ENCODE assay signal across 23 cellular contexts in genomic region chr9:125166762-125167161, GRCh38. TPM values are rescaled to one million over a fixed set of nuclear protein-coding genes. Genes with fewer than 3 reads are reported as not detected.
DNase-seq lines count a peak whose midpoint lies in the region; ATAC-seq, FAIRE-seq and TF ChIP-seq lines count a peak whose summit lies in the region.
"Had no signal": no experiment of that assay in that cellular context is flagged by ENCODE, and none has a peak within 500 bp of the region (broad histone marks: within the 10 kb centered on the region; RNA-seq: fewer than 3 reads in every experiment).

No MANE protein-coding gene starts in this region.

- H2AK5ac ChIP-seq in H9 (ENCODE audit: insufficient read length, low read length): no peak overlapping the region

- H4K20me1 ChIP-seq in H9 (ENCODE audit: control insufficient read depth, insufficient read depth, insufficient read length) (no peaks in the 10 kb centered on the region), K562 (replicated peaks; ENCODE audit: control insufficient read depth, insufficient read depth, low read length) (no peaks in the 10 kb centered on the region)

- H2BK120ac ChIP-seq in H9 (ENCODE audit: low read depth, low read length, poor library complexity, severe bottlenecking): no peak overlapping the region

- H3K4me3 Mint-ChIP-seq in H9 (no peak overlapping the region), HFFc6 (no peak overlapping the region), osteocyte (ENCODE audit: unreplicated experiment) (no peak overlapping the region)
- H3K4me3 Mint-ChIP-seq: CD4-positive, alpha-beta memory T cell had no signal

- WGBS in H9 (ENCODE audit: extremely low coverage, insufficient read length, low lambda C conversion rate): no CpG with 5 or more reads among the region's 2 CpGs
- 89% methylated on average over 2 of the region's 2 CpGs for WGBS in K562 (ENCODE audit: insufficient coverage, low coverage, missing lambda C conversion rate)
- WGBS in heart left ventricle, 4 donors: 48 to 100% (median 84%) methylated on average over 2 of the region's 2 CpGs
- 67 to 91% methylated on average over 2 of the region's 2 CpGs for WGBS in sigmoid colon, 2 donors

- no peaks in the 10 kb centered on the region for H3K79me2 ChIP-seq in H9 (ENCODE audit: insufficient read depth, low read length)
- H3K79me2 ChIP-seq in K562 (ENCODE audit: control insufficient read depth, insufficient read depth, low read length): peaks cover 22% of the 10 kb centered on the region

- TF ChIP-seq EP300 in K562 (IDR thresholded peaks at IDR 0.05; ENCODE audit: low read length) (no peak), sigmoid colon (IDR thresholded peaks at IDR 0.05) (no peak)

- POLR2A ChIA-PET in K562 (lab: Yijun Ruan, JAX): no interaction called here

- TF ChIP-seq CTCF in H9 (conservative IDR thresholded peaks at IDR 0.05): no peak
- no peak for TF ChIP-seq CTCF in HFFc6 (IDR thresholded peaks at IDR 0.05)
- TF ChIP-seq CTCF in K562 (IDR thresholded peaks at IDR 0.05 in 2 of 3, conservative IDR thresholded peaks at IDR 0.05 in 1 of 3; ENCODE audit: insufficient read depth in 2 of 3, low read depth in 1 of 3, low read length in 3 of 3): no peak
- TF ChIP-seq CTCF in osteocyte (IDR thresholded peaks at IDR 0.05): no peak
- TF ChIP-seq CTCF in heart left ventricle (IDR thresholded peaks at IDR 0.05): no peak
- no peak for TF ChIP-seq CTCF in sigmoid colon (IDR thresholded peaks at IDR 0.05)

- H2BK12ac ChIP-seq in H9 (ENCODE audit: insufficient read length, low read depth, low read length): no peak overlapping the region

- H3K36me3 Mint-ChIP-seq in H9 (ENCODE audit: insufficient read depth in 1 of 3, low read depth in 3 of 3) (peaks cover 10 to 22% (median 20%) of the 10 kb centered on the region in 3 experiments; a peak in 6 of 7 replicates), HFFc6 (ENCODE audit: low read depth) (peaks cover 16% of the 10 kb centered on the region), osteocyte (ENCODE audit: unreplicated experiment) (peaks cover 19% of the 10 kb centered on the region)

- H3K27me3 Mint-ChIP-seq in H9 (ENCODE audit: low read depth): no peaks in the 10 kb centered on the region
- peaks cover 2% of the 10 kb centered on the region; the same call in 1 of the 2 replicates for H3K27me3 Mint-ChIP-seq in HFFc6 (ENCODE audit: insufficient read depth)
- H3K27me3 Mint-ChIP-seq in osteocyte (ENCODE audit: unreplicated experiment): no peaks in the 10 kb centered on the region
- H3K27me3 Mint-ChIP-seq: CD4-positive, alpha-beta memory T cell had no signal

- H4K8ac ChIP-seq in H9 (replicated peaks; ENCODE audit: insufficient read length, low read depth, low read length): no peak overlapping the region

- no peak overlapping the region for H3K18ac ChIP-seq in H9 (ENCODE audit: insufficient read length, low read depth, low read length)

- TF ChIP-seq RAD21 in K562 (CRISPR knock-in tag; conservative IDR thresholded peaks at IDR 0.05 in 1 of 2, IDR thresholded peaks at IDR 0.05 in 1 of 2): no peak

- no peaks in the 10 kb centered on the region for H3K9me1 ChIP-seq in K562 (ENCODE audit: control insufficient read depth, insufficient read depth, low read length)

- no peaks in the 10 kb centered on the region for H3K4me1 ChIP-seq in H9 (ENCODE audit: insufficient read depth, low read length)
- no peaks in the 10 kb centered on the region; a peak in 1 of 5 replicates for H3K4me1 ChIP-seq in K562 (replicated peaks in 1 of 2; ENCODE audit: control insufficient read depth in 2 of 2, insufficient read depth in 2 of 2, low read length in 2 of 2)
- H3K4me1 ChIP-seq in heart left ventricle: peaks cover 0 to 5% (median under 1%) of the 10 kb centered on the region in 12 donors
- peaks cover 0 to 5% (median 2%) of the 10 kb centered on the region in 4 donors for H3K4me1 ChIP-seq in sigmoid colon

- H3K4me1 Mint-ChIP-seq in H9: no peaks in the 10 kb centered on the region
- H3K4me1 Mint-ChIP-seq in HFFc6 (ENCODE audit: low read depth): peaks cover 34% of the 10 kb centered on the region
- peaks cover 14% of the 10 kb centered on the region for H3K4me1 Mint-ChIP-seq in osteocyte (ENCODE audit: unreplicated experiment)

- no peak overlapping the region for H3K14ac ChIP-seq in H9 (ENCODE audit: insufficient read depth, low read length)

- H3K9me3 ChIP-seq in H9 (ENCODE audit: control insufficient read depth, low read depth, low read length) (no peaks in the 10 kb centered on the region), K562 (replicated peaks; ENCODE audit: control insufficient read depth, insufficient read depth, low read depth, low read length) (no peaks in the 10 kb centered on the region), heart left ventricle (no peaks in the 10 kb centered on the region), sigmoid colon (no peaks in the 10 kb centered on the region)

- intact Hi-C loops in K562 (cut with micrococcal nuclease) (no loop called here), heart left ventricle (cut with DNase I) (no loop called here), sigmoid colon (cut with DNase I) (no loop called here)

- H3K4me3 ChIP-seq in K562 (no peak overlapping the region), heart left ventricle (no peak overlapping the region), sigmoid colon (no peak overlapping the region)

- TF ChIP-seq POLR2A in K562 (conservative IDR thresholded peaks at IDR 0.05): no peak
- no peak for TF ChIP-seq POLR2A in heart left ventricle (IDR thresholded peaks at IDR 0.05)
- no peak for TF ChIP-seq POLR2A in sigmoid colon (IDR thresholded peaks at IDR 0.05)

- no peak overlapping the region for H2BK5ac ChIP-seq in H9 (ENCODE audit: insufficient read length, low read length)

- FAIRE-seq in K562 (lab: Jason Lieb, UNC): no peak
- FAIRE-seq: G401.6 had no signal

- no peaks in the 10 kb centered on the region for H3K27me3 ChIP-seq in H9 (ENCODE audit: insufficient read depth, low read length)
- no peaks in the 10 kb centered on the region for H3K27me3 ChIP-seq in K562 (ENCODE audit: control insufficient read depth in 2 of 2, insufficient read depth in 2 of 2, low read length in 2 of 2)
- no peaks in the 10 kb centered on the region for H3K27me3 ChIP-seq in heart left ventricle
- no peaks in the 10 kb centered on the region for H3K27me3 ChIP-seq in sigmoid colon

- in situ Hi-C loops in K562 (cut with MboI): no loop called here

- H3K27ac ChIP-seq in H9 (ENCODE audit: insufficient read length, low read depth, low read length) (no peak overlapping the region), K562 (ENCODE audit: extremely low read depth, low read depth, low read length) (no peak overlapping the region), heart left ventricle (no peak overlapping the region), sigmoid colon (peak overlapping the region in 1 of 4 donors; percentile 30)
- H3K27ac ChIP-seq: KMS-11 had no signal

- H3K27ac Mint-ChIP-seq in H9 (peak overlapping the region in 2 of 3 experiments; percentile 16 to 52; a peak in 1 of 7 replicates), HFFc6 (peak overlapping the region; percentile 33; the same call in 1 of the 2 replicates), osteocyte (ENCODE audit: unreplicated experiment) (peak overlapping the region; percentile 27)

- H3K23ac ChIP-seq in H9 (ENCODE audit: insufficient read length, low read depth, low read length): no peak overlapping the region

- no peak overlapping the region for H4K5ac ChIP-seq in H9 (ENCODE audit: insufficient read length, low read depth, low read length)

- CTCF ChIA-PET in K562 (lab: Yijun Ruan, JAX; ENCODE audit: low intra/inter-chr PET ratio): no interaction called here

- H3K36me3 ChIP-seq in K562 (ENCODE audit: control insufficient read depth, insufficient read depth, low read length) (peaks cover 33% of the 10 kb centered on the region), heart left ventricle (peaks cover 0 to 52% (median 32%) of the 10 kb centered on the region in 9 donors), sigmoid colon (peaks cover 6 to 24% (median 9%) of the 10 kb centered on the region in 4 donors)

- ATAC-seq in K562: no peak
- ATAC-seq in heart left ventricle: no peak

- no peak overlapping the region for H3T11ph ChIP-seq in H9 (ENCODE audit: low read length)

- H2BK20ac ChIP-seq in H9 (ENCODE audit: low read depth, low read length, poor library complexity, severe bottlenecking): no peak overlapping the region

- H3K79me1 ChIP-seq in H9 (ENCODE audit: insufficient read depth, low read depth, low read length, poor library complexity, severe bottlenecking): peaks cover 4% of the 10 kb centered on the region

- BruUV-seq in K562 (replicated peaks; lab: Mats Ljungman, UMichigan): no TSS peak

- no peak overlapping the region for H3K4ac ChIP-seq in H9 (ENCODE audit: low read depth, low read length)

- H3K56ac ChIP-seq in H9 (ENCODE audit: insufficient read length, low read depth, low read length): no peak overlapping the region

- H3K23me2 ChIP-seq in H9 (ENCODE audit: insufficient read length, low read depth, low read length, poor library complexity, severe bottlenecking): no peaks in the 10 kb centered on the region

- H4K91ac ChIP-seq in H9 (ENCODE audit: insufficient read length, low read depth, low read length): no peak overlapping the region

- H3K9ac ChIP-seq in H9 (ENCODE audit: extremely low read depth, insufficient read length, low read length): no peak overlapping the region
- no peak overlapping the region for H3K9ac ChIP-seq in K562 (ENCODE audit: insufficient read depth in 1 of 2, low read depth in 2 of 2, low read length in 2 of 2)
- H3K9ac ChIP-seq: KMS-11 had no signal

- no peak overlapping the region for H2BK15ac ChIP-seq in H9 (ENCODE audit: low read depth, low read length)

- no peak overlapping the region for H3K4me2 ChIP-seq in H9 (ENCODE audit: insufficient read depth, insufficient read length, low read length)
- H3K4me2 ChIP-seq in K562 (ENCODE audit: insufficient read depth, low read length): no peak overlapping the region
- H3K4me2 ChIP-seq: KMS-11 had no signal

- H2AFZ ChIP-seq in H9 (ENCODE audit: low read length) (no peak overlapping the region), K562 (ENCODE audit: low read depth, low read length) (no peak overlapping the region)

- no peaks in the 10 kb centered on the region for H3K9me3 Mint-ChIP-seq in H9
- no peaks in the 10 kb centered on the region for H3K9me3 Mint-ChIP-seq in HFFc6
- H3K9me3 Mint-ChIP-seq in osteocyte (ENCODE audit: unreplicated experiment): no peaks in the 10 kb centered on the region
- H3K9me3 Mint-ChIP-seq: CD4-positive, alpha-beta memory T cell had no signal

- DNase-seq in H9 (no peak), HFFc6 (no peak), K562 (ENCODE audit: extremely low read depth in 1 of 4, low spot score in 3 of 4) (no peak), osteocyte (ENCODE audit: extremely low spot score, unreplicated experiment) (no peak), D341Med (ENCODE audit: low spot score) (no peak), heart left ventricle (no peak), sigmoid colon (no peak)
- DNase-seq: C1 segment of cervical spinal cord; CD4-positive, alpha-beta memory T cell; COR-L47; IMR-90; NCI-H1048; NCI-H1417; NCI-H1694; NCI-H2081; NCI-H2171; NCI-H226; NCI-H510A; NCI-H69; RPMI8226; SHP77 had no signal

RNA-seq across cellular contexts. Expression of gene PPP6C, which starts 22.8 kb away (rescaled TPM):
- 48.0 and 53.3 TPM in 2 replicates for total RNA-seq in H9 (2021)
- 10 to 100 TPM; 35.2 to 47.1 (median 40.8) TPM for total RNA-seq in HFFc6 (2021; fragmentation: NEBNext Ultra II Directional; extraction: Animal tissue kit (Norgen Biotek cat#: 25700))
- total RNA-seq in K562 (2011; cell fraction: chromatin; rRNA removed; ENCODE audit: low replicate concordance): 6.8 and 18.2 TPM in 2 replicates
- total RNA-seq in K562 (2011; cell fraction: nucleolus; rRNA removed): 5.5 and 5.7 TPM in 2 replicates
- total RNA-seq in K562 (2011; cell fraction: nucleoplasm; rRNA removed): 11.7 and 18.9 TPM in 2 replicates
- total RNA-seq in K562 (2014; rRNA removed): 18.8 and 23.1 TPM in 2 replicates
- total RNA-seq in K562 (2014; rRNA removed; fragmentation: Illumina TruSeq; extraction: Trizol): 41.0 and 48.5 TPM in 2 replicates
- 33.7 and 36.5 TPM in 2 replicates for total RNA-seq in K562 (2015; rRNA removed; fragmentation: Illumina TruSeq; extraction: Trizol)
- 41.5 and 44.8 TPM in 2 replicates for total RNA-seq in K562 (2021)
- polyA plus RNA-seq in K562 (2011; rRNA removed): 27.4 and 44.8 TPM in 2 replicates
- 10.1 and 24.5 TPM in 2 replicates for polyA plus RNA-seq in K562 (2011; cell fraction: cytosol; rRNA removed)
- polyA plus RNA-seq in K562 (2011; cell fraction: nucleus; rRNA removed): 5.7 and 10.9 TPM in 2 replicates
- polyA plus RNA-seq in K562 (2012): 26.5 and 30.6 TPM in 2 replicates
- 36.0 and 40.9 TPM in 2 replicates for polyA plus RNA-seq in K562 (2014; fragmentation: Illumina TruSeq; extraction: Trizol)
- 10 to 100 TPM; 35.0 to 38.3 TPM for polyA plus RNA-seq in K562 (2014; fragmentation: Nextera tagmentation; extraction: Ambion mirVana)
- polyA plus RNA-seq in K562 (2014; rRNA removed): 25.4 and 30.0 TPM in 2 replicates
- 37.4 and 46.7 TPM in 2 replicates for polyA minus RNA-seq in K562 (2011; rRNA and poly(A)+ RNA removed)
- polyA minus RNA-seq in K562 (2011; cell fraction: cytosol; rRNA and poly(A)+ RNA removed): 16.5 and 21.3 TPM in 2 replicates
- 3.4 and 8.1 TPM in 2 replicates for polyA minus RNA-seq in K562 (2011; cell fraction: nucleus; rRNA and poly(A)+ RNA removed)
- 34.9 and 37.9 TPM in 2 replicates for total RNA-seq in osteocyte
- 10 to 100 TPM; 26.6 to 40.7 (median 37.7) TPM for total RNA-seq in heart left ventricle
- polyA plus RNA-seq in heart left ventricle: 10 to 100 TPM; 12.0 to 25.2 TPM
- 10 to 100 TPM; 24.9 to 34.6 (median 31.5) TPM for total RNA-seq in sigmoid colon
- polyA plus RNA-seq in sigmoid colon: 10 to 100 TPM; 24.8 to 41.6 (median 37.8) TPM

RNA-seq across cellular contexts. Expression of gene SCAI, which starts 23.4 kb away (rescaled TPM):
- total RNA-seq in H9 (2021): 14.1 and 15.5 TPM in 2 replicates
- 1 to 10 TPM; 4.7 to 7.2 (median 5.6) TPM for total RNA-seq in HFFc6 (2021; fragmentation: NEBNext Ultra II Directional; extraction: Animal tissue kit (Norgen Biotek cat#: 25700))
- 53.4 and 125 TPM in 2 replicates for total RNA-seq in K562 (2011; cell fraction: chromatin; rRNA removed; ENCODE audit: low replicate concordance)
- 19.5 and 28.4 TPM in 2 replicates for total RNA-seq in K562 (2011; cell fraction: nucleolus; rRNA removed)
- total RNA-seq in K562 (2011; cell fraction: nucleoplasm; rRNA removed): 44.9 and 60.8 TPM in 2 replicates
- 2.3 and 4.0 TPM in 2 replicates for total RNA-seq in K562 (2014; rRNA removed)
- 9.7 and 11.4 TPM in 2 replicates for total RNA-seq in K562 (2014; rRNA removed; fragmentation: Illumina TruSeq; extraction: Trizol)
- total RNA-seq in K562 (2015; rRNA removed; fragmentation: Illumina TruSeq; extraction: Trizol): 6.2 and 7.0 TPM in 2 replicates
- total RNA-seq in K562 (2021): 6.9 and 9.4 TPM in 2 replicates
- polyA plus RNA-seq in K562 (2011; rRNA removed): 12.4 and 15.0 TPM in 2 replicates
- polyA plus RNA-seq in K562 (2011; cell fraction: cytosol; rRNA removed): 2.5 and 7.2 TPM in 2 replicates
- polyA plus RNA-seq in K562 (2011; cell fraction: nucleus; rRNA removed): 11.3 and 18.1 TPM in 2 replicates
- 2.0 and 2.8 TPM in 2 replicates for polyA plus RNA-seq in K562 (2012)
- polyA plus RNA-seq in K562 (2014; fragmentation: Illumina TruSeq; extraction: Trizol): 3.1 and 4.1 TPM in 2 replicates
- under 1 TPM; 0.70 to 0.84 TPM for polyA plus RNA-seq in K562 (2014; fragmentation: Nextera tagmentation; extraction: Ambion mirVana)
- 4.2 TPM in 2 replicates for polyA plus RNA-seq in K562 (2014; rRNA removed)
- 26.3 and 39.0 TPM in 2 replicates for polyA minus RNA-seq in K562 (2011; rRNA and poly(A)+ RNA removed)
- 13.0 and 19.6 TPM in 2 replicates for polyA minus RNA-seq in K562 (2011; cell fraction: cytosol; rRNA and poly(A)+ RNA removed)
- 10.5 and 21.5 TPM in 2 replicates for polyA minus RNA-seq in K562 (2011; cell fraction: nucleus; rRNA and poly(A)+ RNA removed)
- 7.8 and 8.6 TPM in 2 replicates for total RNA-seq in osteocyte
- 1 to 10 TPM; 1.8 to 5.3 (median 4.0) TPM for total RNA-seq in heart left ventricle
- polyA plus RNA-seq in heart left ventricle: 1 to 10 TPM; 1.4 to 1.6 TPM
- total RNA-seq in sigmoid colon: 10 to 100 TPM in 2 of 4 donors, 1 to 10 TPM in 2; 5.4 to 15.8 (median 11.4) TPM
- 1 to 10 TPM in 2 of 3 donors, under 1 TPM in 1; under 0.01 to 1.9 (median 1.4) TPM for polyA plus RNA-seq in sigmoid colon

RNA-seq across cellular contexts. Expression of gene RABEPK, which starts 33.6 kb away (rescaled TPM):
- total RNA-seq in H9 (2021) (21.8 and 24.4 TPM in 2 replicates), K562 (2014; rRNA removed) (38.3 and 52.9 TPM in 2 replicates), K562 (2014; rRNA removed; fragmentation: Illumina TruSeq; extraction: Trizol) (46.6 and 50.3 TPM in 2 replicates), K562 (2015; rRNA removed; fragmentation: Illumina TruSeq; extraction: Trizol) (47.5 and 49.4 TPM in 2 replicates), K562 (2021) (47.4 and 51.5 TPM in 2 replicates), osteocyte (20.2 and 20.7 TPM in 2 replicates), heart left ventricle (10 to 100 TPM in 5 of 9 donors, 1 to 10 TPM in 4; 7.4 to 12.2 (median 10.6) TPM), sigmoid colon (10 to 100 TPM in 3 of 4 donors, 1 to 10 TPM in 1; 9.4 to 18.6 (median 14.9) TPM)
- total RNA-seq in HFFc6 (2021; fragmentation: NEBNext Ultra II Directional; extraction: Animal tissue kit (Norgen Biotek cat#: 25700)): 10 to 100 TPM; 29.6 to 39.2 (median 32.7) TPM
- 14.7 and 22.7 TPM in 2 replicates for total RNA-seq in K562 (2011; cell fraction: chromatin; rRNA removed; ENCODE audit: low replicate concordance)
- 18.2 and 21.8 TPM in 2 replicates for total RNA-seq in K562 (2011; cell fraction: nucleolus; rRNA removed)
- total RNA-seq in K562 (2011; cell fraction: nucleoplasm; rRNA removed): 18.0 and 21.3 TPM in 2 replicates
- polyA plus RNA-seq in K562 (2011; rRNA removed) (68.2 and 68.4 TPM in 2 replicates), K562 (2014; fragmentation: Illumina TruSeq; extraction: Trizol) (52.7 and 59.3 TPM in 2 replicates), K562 (2014; fragmentation: Nextera tagmentation; extraction: Ambion mirVana) (100 to 1,000 TPM in 1 of 2 experiments, 10 to 100 TPM in 1; 81.5 to 113 TPM), K562 (2014; rRNA removed) (52.8 and 54.2 TPM in 2 replicates), heart left ventricle (10 to 100 TPM in 1 of 2 donors, 1 to 10 TPM in 1; 8.5 to 31.1 TPM), sigmoid colon (10 to 100 TPM; 16.2 to 24.4 (median 18.3) TPM)
- polyA plus RNA-seq in K562 (2011; cell fraction: cytosol; rRNA removed): 58.3 and 66.8 TPM in 2 replicates
- 39.3 and 47.1 TPM in 2 replicates for polyA plus RNA-seq in K562 (2011; cell fraction: nucleus; rRNA removed)
- polyA plus RNA-seq in K562 (2012): 40.4 and 73.3 TPM in 2 replicates
- 40.8 and 47.8 TPM in 2 replicates for polyA minus RNA-seq in K562 (2011; rRNA and poly(A)+ RNA removed)
- 17.8 and 19.6 TPM in 2 replicates for polyA minus RNA-seq in K562 (2011; cell fraction: cytosol; rRNA and poly(A)+ RNA removed)
- polyA minus RNA-seq in K562 (2011; cell fraction: nucleus; rRNA and poly(A)+ RNA removed): 6.1 and 10.8 TPM in 2 replicates
